ENCODE assay signal across 8 cellular contexts in genomic region chr13:98543380-98544104, GRCh38. TPM values are rescaled to one million over a fixed set of nuclear protein-coding genes. Genes with fewer than 3 reads are reported as not detected.
DNase-seq lines count a peak whose midpoint lies in the region; ATAC-seq, FAIRE-seq and TF ChIP-seq lines count a peak whose summit lies in the region.

No MANE protein-coding gene starts in this region.

- in situ Hi-C loops in brain microvascular endothelial cell (cut with HindIII; ENCODE audit: low pct_ligation_motif_present, low sequenced_read_pairs): no loop called here

- H3K9me3 Mint-ChIP-seq in progenitor cell of endocrine pancreas (ENCODE audit: low read depth): no peaks in the 10 kb centered on the region

- H3K4me1 Mint-ChIP-seq in progenitor cell of endocrine pancreas (ENCODE audit: low read depth): peaks cover 31% of the 10 kb centered on the region

- no peaks in the 10 kb centered on the region for H3K27me3 Mint-ChIP-seq in progenitor cell of endocrine pancreas

- peak overlapping the region; percentile 83 for H3K27ac Mint-ChIP-seq in progenitor cell of endocrine pancreas

- no peak for TF ChIP-seq CTCF in coronary artery (IDR thresholded peaks at IDR 0.05)
- no peak for TF ChIP-seq CTCF in progenitor cell of endocrine pancreas (IDR thresholded peaks at IDR 0.05; ENCODE audit: unreplicated experiment)
- TF ChIP-seq CTCF in brain microvascular endothelial cell (IDR thresholded peaks at IDR 0.05; ENCODE audit: low read depth, low read length, missing control alignments): no peak

- no peaks in the 10 kb centered on the region for H3K27me3 ChIP-seq in brain microvascular endothelial cell (replicated peaks)

- no peaks in the 10 kb centered on the region for H3K36me3 ChIP-seq in brain microvascular endothelial cell (replicated peaks)

- H3K4me3 ChIP-seq in coronary artery (peak overlapping the region; percentile 38), brain microvascular endothelial cell (ENCODE audit: low read depth, low read length) (no peak overlapping the region)

- DNase-seq in coronary artery (ENCODE audit: low spot score): no peak
- no peak for DNase-seq in progenitor cell of endocrine pancreas (ENCODE audit: low spot score, unreplicated experiment)
- no peak for DNase-seq in brain microvascular endothelial cell
- no peak for DNase-seq in GM12891 (ENCODE audit: insufficient read length, low spot score)
- no peak for DNase-seq in NCI-H446 (lab: John Stamatoyannopoulos, UW)
- DNase-seq in 8988T: no peak

- no peaks in the 10 kb centered on the region for H3K36me3 Mint-ChIP-seq in progenitor cell of endocrine pancreas (ENCODE audit: insufficient read depth)

- TF ChIP-seq POLR2A in GM12891 (IDR thresholded peaks at IDR 0.05; ENCODE audit: low read depth, low read length): no peak

- ATAC-seq in GM18498 (IDR thresholded peaks at IDR 0.05; ENCODE audit: unreplicated experiment) (peak; percentile 15), HG02852 (IDR thresholded peaks at IDR 0.05; ENCODE audit: unreplicated experiment) (peak; percentile 37)

- H3K27ac ChIP-seq in coronary artery: peak overlapping the region in 1 of 2 donors; percentile 51
- H3K27ac ChIP-seq in brain microvascular endothelial cell: no peak overlapping the region

- FAIRE-seq in GM12891 (lab: Jason Lieb, UNC): no peak

- no peak overlapping the region for H3K4me3 Mint-ChIP-seq in progenitor cell of endocrine pancreas (ENCODE audit: low read depth)

TF ChIP-seq in GM12891, 5 proteins besides CTCF, POLR2A, EP300 and RAD21:
- TF ChIP-seq POU2F2 (IDR thresholded peaks at IDR 0.05; ENCODE audit: low read depth, low read length): no peak
- TF ChIP-seq PAX5 (IDR thresholded peaks at IDR 0.05; ENCODE audit: insufficient read depth, low read length, severe bottlenecking): no peak
- TF ChIP-seq TAF1 (IDR thresholded peaks at IDR 0.05; ENCODE audit: low read depth, low read length): no peak
- TF ChIP-seq POLR2AphosphoS5 (IDR thresholded peaks at IDR 0.05; ENCODE audit: low read depth, low read length): no peak
- TF ChIP-seq SPI1 (IDR thresholded peaks at IDR 0.05; ENCODE audit: low read depth, low read length): no peak

RNA-seq across cellular contexts. Expression of gene STK24, which starts 33.4 kb away (rescaled TPM):
- 105 and 113 TPM in 2 replicates for total RNA-seq in progenitor cell of endocrine pancreas
- 72.0 TPM for polyA plus RNA-seq in GM12891 (2012; ENCODE audit: low read depth, missing spikeins)
